10 cellular contexts compared by ENCODE assay signal in the genomic region with DNA sequence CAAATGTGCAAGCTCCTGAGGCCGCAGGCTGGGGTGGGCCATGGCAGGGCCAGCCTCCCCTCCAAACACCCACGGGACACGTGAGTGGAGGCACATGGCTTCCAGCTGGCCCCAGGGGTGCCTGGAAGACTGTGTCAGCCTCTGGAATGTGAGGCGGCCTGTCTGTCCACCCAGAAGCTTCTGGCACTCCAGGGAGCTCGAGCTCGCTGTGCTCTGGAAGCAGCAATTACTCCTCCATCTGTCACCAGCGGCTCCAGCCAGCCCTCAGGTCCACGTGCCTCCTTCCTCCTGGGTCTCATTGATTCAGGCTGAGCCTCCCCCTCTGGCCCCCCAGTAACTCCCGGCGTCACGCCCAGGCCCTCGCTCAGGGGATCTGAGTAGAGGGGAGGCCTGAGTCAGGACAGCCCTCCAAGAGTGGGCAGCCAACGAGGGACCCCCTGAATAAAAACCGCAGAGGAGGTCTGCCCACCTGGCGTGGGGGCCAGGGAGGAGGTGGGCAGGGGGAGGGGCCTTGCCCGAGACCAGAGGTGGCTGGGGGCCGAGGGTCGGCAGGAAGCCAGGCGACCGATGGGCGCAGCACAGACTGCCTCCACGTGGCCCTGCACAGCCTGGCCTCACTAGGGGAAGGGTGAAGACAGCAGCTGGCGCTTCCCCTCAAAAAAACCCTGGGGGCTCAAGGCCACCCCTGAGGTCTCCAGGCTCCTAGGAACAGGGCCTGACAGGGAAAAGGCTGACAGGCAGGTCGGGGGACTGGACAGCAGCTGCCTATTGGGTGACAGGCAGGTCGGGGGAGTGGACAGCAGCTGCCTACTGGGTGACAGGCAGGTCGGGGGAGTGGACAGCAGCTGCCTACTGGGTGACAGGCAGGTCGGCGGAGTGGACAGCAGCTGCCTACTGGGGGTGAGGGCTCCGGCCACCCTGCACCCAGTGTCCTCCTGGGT. TPM values are rescaled to one million over a fixed set of nuclear protein-coding genes. Genes with fewer than 3 reads are reported as not detected.
A peak's percentile ranks its signal among the peaks of the same experiment; 100 is the strongest.
DNase-seq lines count a peak whose midpoint lies in the region; ATAC-seq, FAIRE-seq and TF ChIP-seq lines count a peak whose summit lies in the region.
"Had no signal": no experiment of that assay in that cellular context is flagged by ENCODE, and none has a peak within 500 bp of the region (broad histone marks: within the 10 kb centered on the region; RNA-seq: fewer than 3 reads in every experiment).

No MANE protein-coding gene starts in this region.

- 73% methylated on average over 29 of the region's 29 CpGs for WGBS in GM12878 (ENCODE audit: insufficient coverage, insufficient replicate concordance, low lambda C conversion rate, missing lambda C conversion rate)

- H3K27ac ChIP-seq in GM12878 (ENCODE audit: control insufficient read depth, insufficient read depth) (no peak overlapping the region), Karpas-422 (ENCODE audit: low read length) (no peak overlapping the region)

- RAD21 ChIA-PET in GM12878 (lab: Charles Lee; ENCODE audit: unreplicated experiment), result no interaction called here

- TF ChIP-seq RAD21 in GM12878 (IDR thresholded peaks at IDR 0.05; ENCODE audit: insufficient read depth, low read depth, low read length), result no peak

- POLR2A ChIA-PET in GM12878 (lab: Charles Lee), result interaction anchor here (0.7 kb wide), 1 partner anchor 22 kb away, joined by 6 read pairs; no protein-coding TSS in a partner anchor

- H3K9me3 ChIP-seq in GM12878 (replicated peaks; ENCODE audit: control insufficient read depth, insufficient read depth, low read length) (no peaks in the 10 kb centered on the region), Karpas-422 (ENCODE audit: low read length) (no peaks in the 10 kb centered on the region)

- peak overlapping the region; percentile 84 for H3K27ac Mint-ChIP-seq in type B pancreatic cell
- H3K27ac Mint-ChIP-seq: T-helper 1 cell treated with Interleukin-12 subunit alpha and Interleukin-12 subunit beta and Interleukin-4 antibody, amounts not matched to agents 30 μg/mL and 1 μg/mL, for 36 hours had no signal

- no peak overlapping the region for H3K4me3 ChIP-seq in GM12878
- no peak overlapping the region for H3K4me3 ChIP-seq in Karpas-422 (ENCODE audit: low read length)

- peak; percentile 34; the same call in 1 of the 2 replicates for TF ChIP-seq POLR2A in GM12878 (IDR thresholded peaks at IDR 0.05; ENCODE audit: low read depth, low read length)

- intact Hi-C loops in GM12878 (cut with micrococcal nuclease; ENCODE audit: unreplicated experiment), result no loop called here

- DNase-seq in NCI-H1092 treated with DMSO at 0.1 percent for 48 hours (lab: John Stamatoyannopoulos, UW) (peak; percentile 25), NCI-H1092 (lab: John Stamatoyannopoulos, UW) (no peak), GM12878 (ENCODE audit: low read depth, low spot score) (no peak), left kidney (ENCODE audit: low read depth, low spot score) (peak; percentile 81), type B pancreatic cell (ENCODE audit: extremely low spot score, unreplicated experiment) (no peak), NCI-H510A treated with DMSO at 0.1 percent for 48 hours (lab: John Stamatoyannopoulos, UW) (no peak), NCI-H146 (lab: John Stamatoyannopoulos, UW) (no peak), Karpas-422 (no peak)

- in situ Hi-C loops in GM12878 (cut with MboI), result no loop called here

- no peak for FAIRE-seq in GM12878 (lab: Jason Lieb, UNC)
- FAIRE-seq: A204.1 had no signal

- H2AFZ ChIP-seq in GM12878 (ENCODE audit: control insufficient read depth, low read depth, low read length), result no peak overlapping the region
- H2AFZ ChIP-seq in Karpas-422 (ENCODE audit: low read length), result no peak overlapping the region

- H3K4me2 ChIP-seq in GM12878 (ENCODE audit: control insufficient read depth, insufficient read depth) (no peak overlapping the region), Karpas-422 (ENCODE audit: low read depth, low read length, poor library complexity, severe bottlenecking) (no peak overlapping the region)

- CTCF ChIA-PET in GM12878 (lab: Yijun Ruan, JAX), result interaction anchor here (0.6 to 1.8 kb wide), 2 partner anchors 11 to 36 kb away, joined by 4 read pairs; no protein-coding TSS in a partner anchor

- H3K27me3 ChIP-seq in GM12878 (replicated peaks in 1 of 2; ENCODE audit: control insufficient read depth in 2 of 2, insufficient read depth in 2 of 2, low read length in 1 of 2) (no peaks in the 10 kb centered on the region), Karpas-422 (ENCODE audit: low read length) (no peaks in the 10 kb centered on the region)

- SMC1A ChIA-PET in GM12878 (lab: Charles Lee; ENCODE audit: uncharacterized antibody, unreplicated experiment), result no interaction called here

- H3K36me3 ChIP-seq in GM12878 (ENCODE audit: control insufficient read depth in 2 of 2, insufficient read depth in 2 of 2, low read length in 1 of 2) (peaks cover 0 to 6% of the 10 kb centered on the region in 2 experiments; a peak in 2 of 4 replicates), Karpas-422 (ENCODE audit: insufficient read depth, low read length) (no peaks in the 10 kb centered on the region)

- H3K4me1 Mint-ChIP-seq in type B pancreatic cell (ENCODE audit: unreplicated experiment), result peaks cover 16% of the 10 kb centered on the region

- H3K9me2 ChIP-seq in Karpas-422 (replicated peaks; ENCODE audit: insufficient read depth, low read length), result no peaks in the 10 kb centered on the region

- H3K27me3 Mint-ChIP-seq in type B pancreatic cell, result no peaks in the 10 kb centered on the region

- no peaks in the 10 kb centered on the region; the same call in 1 of the 2 replicates for H4K20me1 ChIP-seq in GM12878 (ENCODE audit: control insufficient read depth, insufficient read depth)
- H4K20me1 ChIP-seq in Karpas-422 (ENCODE audit: insufficient read depth, low read depth, low read length), result 0 out of 2 replicates have a peak, but pooled peaks cover 5% of the 10 kb centered on the region

- ATAC-seq in GM12878, result no peak

- no peak overlapping the region for H3K9ac ChIP-seq in GM12878 (ENCODE audit: control insufficient read depth, insufficient read depth, low read length)
- no peak overlapping the region for H3K9ac ChIP-seq in Karpas-422 (ENCODE audit: low read length)

- H3K36me3 Mint-ChIP-seq in type B pancreatic cell, result no peaks in the 10 kb centered on the region

- H3K4me3 Mint-ChIP-seq in type B pancreatic cell, result peak overlapping the region; percentile 74
- H3K4me3 Mint-ChIP-seq: T-helper 1 cell treated with Interleukin-12 subunit alpha and Interleukin-12 subunit beta and Interleukin-4 antibody, amounts not matched to agents 30 μg/mL and 1 μg/mL, for 36 hours had no signal

- H3K4me1 ChIP-seq in GM12878 (ENCODE audit: control insufficient read depth, insufficient read depth, low read length) (peaks cover 18% of the 10 kb centered on the region), Karpas-422 (ENCODE audit: low read length) (peaks cover 12% of the 10 kb centered on the region)

- no peaks in the 10 kb centered on the region for H3K9me3 Mint-ChIP-seq in type B pancreatic cell
- H3K9me3 Mint-ChIP-seq: T-helper 1 cell treated with Interleukin-12 subunit alpha and Interleukin-12 subunit beta and Interleukin-4 antibody, amounts not matched to agents 30 μg/mL and 1 μg/mL, for 36 hours had no signal

- TF ChIP-seq CTCF in GM12878 (IDR thresholded peaks at IDR 0.05 in 2 of 3, conservative IDR thresholded peaks at IDR 0.05 in 1 of 3; ENCODE audit: control insufficient read depth in 2 of 3, extremely low read depth in 1 of 3, insufficient read depth in 1 of 3, low read depth in 3 of 3, low read length in 3 of 3), result no peak
- TF ChIP-seq CTCF in type B pancreatic cell (conservative IDR thresholded peaks at IDR 0.05), result no peak

- BruUV-seq in GM12878 (replicated peaks; lab: Mats Ljungman, UMichigan), result no TSS peak

- peaks cover 60% of the 10 kb centered on the region for H3K79me2 ChIP-seq in GM12878 (ENCODE audit: control insufficient read depth, insufficient read depth, low read length)
- no peaks in the 10 kb centered on the region for H3K79me2 ChIP-seq in Karpas-422 (ENCODE audit: low read length)

- TF ChIP-seq EP300 in GM12878 (IDR thresholded peaks at IDR 0.05; ENCODE audit: borderline replicate concordance in 1 of 2, control insufficient read depth in 1 of 2, low read depth in 2 of 2, low read length in 2 of 2), result no peak

RNA-seq across cellular contexts. Expression of a gene that starts 11.9 kb away (rescaled TPM):
- 218 and 234 TPM in 2 replicates for total RNA-seq in GM12878 (2013; cell fraction: nucleolus; rRNA removed)
- total RNA-seq in GM12878 (2014; rRNA removed), result 96.3 and 106 TPM in 2 replicates
- 21.8 and 30.6 TPM in 2 replicates for total RNA-seq in GM12878 (2014; rRNA removed; fragmentation: Illumina TruSeq; extraction: Trizol)
- 146 and 169 TPM in 2 replicates for total RNA-seq in GM12878 (2021)
- 55.6 TPM for polyA plus RNA-seq in GM12878 (2011; ENCODE audit: low read depth)
- polyA plus RNA-seq in GM12878 (2011; rRNA removed), result 15.2 and 28.0 TPM in 2 replicates
- 47.6 and 77.5 TPM in 2 replicates for polyA plus RNA-seq in GM12878 (2011; cell fraction: cytosol; rRNA removed)
- 493 and 679 TPM in 2 replicates for polyA plus RNA-seq in GM12878 (2011; cell fraction: nucleus; rRNA removed)
- polyA plus RNA-seq in GM12878 (2012), result 77.9 and 106 TPM in 2 replicates
- 17.0 and 39.9 TPM in 2 replicates for polyA plus RNA-seq in GM12878 (2014; fragmentation: Illumina TruSeq; extraction: Trizol)
- polyA plus RNA-seq in GM12878 (2014; fragmentation: Nextera tagmentation; extraction: Ambion mirVana), result 1 to 10 TPM; 1.3 to 7.2 TPM
- 116 and 167 TPM in 2 replicates for polyA plus RNA-seq in GM12878 (2014; rRNA removed)
- polyA plus RNA-seq in GM12878 (2016; fragmentation: Nextera tagmentation; extraction: Ambion mirVana), result 10 to 100 TPM; 31.1 to 35.6 TPM
- 39.4 and 60.9 TPM in 2 replicates for polyA minus RNA-seq in GM12878 (2011; rRNA and poly(A)+ RNA removed)
- polyA minus RNA-seq in GM12878 (2011; cell fraction: cytosol; rRNA and poly(A)+ RNA removed), result 27.0 and 30.1 TPM in 2 replicates
- 81.4 and 144 TPM in 2 replicates for polyA minus RNA-seq in GM12878 (2011; cell fraction: nucleus; rRNA and poly(A)+ RNA removed)
- total RNA-seq in type B pancreatic cell (ENCODE audit: low replicate concordance), result 33.3 and 94.7 TPM in 2 replicates
- total RNA-seq in Karpas-422 (2014; rRNA removed; shearing (Covaris generic); ENCODE audit: low replicate concordance), result 1.8 and 2.1 TPM in 2 replicates

RNA-seq across cellular contexts. Expression of a gene that starts 30.4 kb away (rescaled TPM):
- total RNA-seq in GM12878 (2013; cell fraction: nucleolus; rRNA removed), result 10.9 and 14.9 TPM in 2 replicates
- total RNA-seq in GM12878 (2014; rRNA removed) (40.4 and 59.3 TPM in 2 replicates), GM12878 (2014; rRNA removed; fragmentation: Illumina TruSeq; extraction: Trizol) (6.5 and 8.5 TPM in 2 replicates), GM12878 (2021) (87.6 and 90.0 TPM in 2 replicates), type B pancreatic cell (ENCODE audit: low replicate concordance) (17.7 and 36.8 TPM in 2 replicates)
- 8.4 TPM for polyA plus RNA-seq in GM12878 (2011; ENCODE audit: low read depth)
- polyA plus RNA-seq in GM12878 (2011; rRNA removed) (3.3 and 9.0 TPM in 2 replicates), GM12878 (2014; fragmentation: Illumina TruSeq; extraction: Trizol) (1.3 and 4.3 TPM in 2 replicates), GM12878 (2014; fragmentation: Nextera tagmentation; extraction: Ambion mirVana) (1 to 10 TPM in 1 of 2 experiments, under 1 TPM in 1; 0.50 to 1.9 TPM), GM12878 (2014; rRNA removed) (37.7 and 58.6 TPM in 2 replicates), GM12878 (2016; fragmentation: Nextera tagmentation; extraction: Ambion mirVana) (10 to 100 TPM in 1 of 2 experiments, 1 to 10 TPM in 1; 5.7 to 41.3 TPM)
- 24.4 and 33.2 TPM in 2 replicates for polyA plus RNA-seq in GM12878 (2011; cell fraction: cytosol; rRNA removed)
- polyA plus RNA-seq in GM12878 (2011; cell fraction: nucleus; rRNA removed), result 26.7 and 44.2 TPM in 2 replicates
- polyA plus RNA-seq in GM12878 (2012), result 39.9 and 49.2 TPM in 2 replicates
- 8.9 and 34.4 TPM in 2 replicates for polyA minus RNA-seq in GM12878 (2011; rRNA and poly(A)+ RNA removed)
- 37.6 and 54.5 TPM in 2 replicates for polyA minus RNA-seq in GM12878 (2011; cell fraction: cytosol; rRNA and poly(A)+ RNA removed)
- polyA minus RNA-seq in GM12878 (2011; cell fraction: nucleus; rRNA and poly(A)+ RNA removed), result 8.5 and 22.1 TPM in 2 replicates
- 20.4 and 40.3 TPM in 2 replicates for total RNA-seq in Karpas-422 (2014; rRNA removed; shearing (Covaris generic); ENCODE audit: low replicate concordance)

RNA-seq across cellular contexts. Expression of a gene that starts 38.6 kb away (rescaled TPM):
- 39.3 and 42.6 TPM in 2 replicates for total RNA-seq in GM12878 (2013; cell fraction: nucleolus; rRNA removed)
- total RNA-seq in GM12878 (2014; rRNA removed) (308 and 348 TPM in 2 replicates), GM12878 (2014; rRNA removed; fragmentation: Illumina TruSeq; extraction: Trizol) (106 and 113 TPM in 2 replicates), GM12878 (2021) (219 and 234 TPM in 2 replicates), type B pancreatic cell (ENCODE audit: low replicate concordance) (116 and 153 TPM in 2 replicates)
- 71.1 TPM for polyA plus RNA-seq in GM12878 (2011; ENCODE audit: low read depth)
- polyA plus RNA-seq in GM12878 (2011; rRNA removed) (39.6 and 95.7 TPM in 2 replicates), GM12878 (2014; fragmentation: Illumina TruSeq; extraction: Trizol) (8.6 and 46.2 TPM in 2 replicates), GM12878 (2014; fragmentation: Nextera tagmentation; extraction: Ambion mirVana) (100 to 1,000 TPM in 1 of 2 experiments, 10 to 100 TPM in 1; 30.6 to 100 TPM), GM12878 (2014; rRNA removed) (278 and 338 TPM in 2 replicates), GM12878 (2016; fragmentation: Nextera tagmentation; extraction: Ambion mirVana) (100 to 1,000 TPM; 446 to 495 TPM)
- polyA plus RNA-seq in GM12878 (2011; cell fraction: cytosol; rRNA removed), result 75.8 and 141 TPM in 2 replicates
- polyA plus RNA-seq in GM12878 (2011; cell fraction: nucleus; rRNA removed), result 107 and 109 TPM in 2 replicates
- 148 and 153 TPM in 2 replicates for polyA plus RNA-seq in GM12878 (2012)
- polyA minus RNA-seq in GM12878 (2011; rRNA and poly(A)+ RNA removed), result 11.7 and 28.6 TPM in 2 replicates
- polyA minus RNA-seq in GM12878 (2011; cell fraction: cytosol; rRNA and poly(A)+ RNA removed), result 42.0 and 50.9 TPM in 2 replicates
- 22.0 and 30.6 TPM in 2 replicates for polyA minus RNA-seq in GM12878 (2011; cell fraction: nucleus; rRNA and poly(A)+ RNA removed)
- 193 and 232 TPM in 2 replicates for total RNA-seq in Karpas-422 (2014; rRNA removed; shearing (Covaris generic); ENCODE audit: low replicate concordance)

Comparison
In these comparisons a context has a peak if more than half of its experiments do, and no peak if none do; other contexts are left out.
1. DNase-seq: peak in NCI-H1092 treated with DMSO at 0.1 percent for 48 hours (single experiment) and left kidney (single experiment); none in NCI-H1092 (single experiment), GM12878 (single experiment), type B pancreatic cell (single experiment), NCI-H510A treated with DMSO at 0.1 percent for 48 hours (single experiment), NCI-H146 (single experiment) and Karpas-422 (single experiment).